ENCODE assay signal across 15 cellular contexts in the genomic region with DNA sequence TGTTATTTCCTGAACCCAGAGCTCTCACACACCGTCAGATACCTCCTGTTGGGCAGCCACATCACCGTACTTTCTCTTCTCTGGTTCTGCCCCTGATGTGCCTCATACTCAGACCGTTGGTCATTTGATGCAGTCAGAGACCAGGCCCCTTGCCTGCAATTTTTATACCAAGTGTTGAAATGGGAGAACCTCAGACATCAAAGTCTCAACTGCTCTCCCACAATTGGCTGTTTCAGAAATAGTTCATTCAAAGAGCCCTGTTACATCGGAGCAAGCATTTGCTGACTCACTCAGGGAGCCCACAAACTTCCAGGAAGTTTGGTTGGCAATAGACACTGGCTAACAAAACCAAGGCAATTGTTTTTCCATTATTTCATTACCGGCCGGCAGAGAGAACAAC. TPM values are rescaled to one million over a fixed set of nuclear protein-coding genes. Genes with fewer than 3 reads are reported as not detected.
A peak's percentile ranks its signal among the peaks of the same experiment; 100 is the strongest.
DNase-seq lines count a peak whose midpoint lies in the region; ATAC-seq, FAIRE-seq and TF ChIP-seq lines count a peak whose summit lies in the region.
"Had no signal": no experiment of that assay in that cellular context is flagged by ENCODE, and none has a peak within 500 bp of the region (broad histone marks: within the 10 kb centered on the region; RNA-seq: fewer than 3 reads in every experiment).

No MANE protein-coding gene starts in this region.

- H3K4me3 ChIP-seq in A549, result no peak overlapping the region
- no peak overlapping the region for H3K4me3 ChIP-seq in K562

- no peaks in the 10 kb centered on the region for H3K79me2 ChIP-seq in K562 (ENCODE audit: control insufficient read depth, insufficient read depth, low read length)

- no peak overlapping the region for H2AFZ ChIP-seq in K562 (ENCODE audit: low read depth, low read length)

- peaks cover 16% of the 10 kb centered on the region; the same call in 2 of the 3 replicates for H3K4me1 ChIP-seq in A549
- H3K4me1 ChIP-seq in K562 (replicated peaks in 1 of 2; ENCODE audit: control insufficient read depth in 2 of 2, insufficient read depth in 2 of 2, low read length in 2 of 2), result no peaks in the 10 kb centered on the region

- H4K20me1 ChIP-seq in K562 (replicated peaks; ENCODE audit: control insufficient read depth, insufficient read depth, low read length), result no peaks in the 10 kb centered on the region

- H3K27me3 ChIP-seq in K562 (ENCODE audit: control insufficient read depth in 2 of 2, insufficient read depth in 2 of 2, low read length in 2 of 2), result no peaks in the 10 kb centered on the region

- H3K9ac ChIP-seq in K562 (ENCODE audit: insufficient read depth in 1 of 2, low read depth in 2 of 2, low read length in 2 of 2), result no peak overlapping the region

- peak overlapping the region; percentile 41 to 54; a peak in 5 of 6 replicates for H3K27ac ChIP-seq in A549
- no peak overlapping the region for H3K27ac ChIP-seq in K562 (ENCODE audit: extremely low read depth, low read depth, low read length)

- in situ Hi-C loops in K562 (cut with MboI), result no loop called here

- DNase-seq in A549 (ENCODE audit: low read depth in 1 of 2, low spot score in 1 of 2) (peak in 1 of 2 experiments; percentile 61), HFFc6 (peak; percentile 83), K562 (ENCODE audit: extremely low read depth in 1 of 4, low spot score in 3 of 4) (no peak), kidney glomerular epithelial cell (lab: John Stamatoyannopoulos, UW) (peak; percentile 3), COLO668 (lab: John Stamatoyannopoulos, UW; ENCODE audit: unreplicated experiment) (no peak)
- no peak for DNase-seq in activated naive CD4-positive, alpha-beta T cell treated with Interleukin-2 at 50 U/mL for 16 hours
- DNase-seq: activated B cell treated with CpG ODN at 0.5 μM for 24 hours; NCI-H1694 treated with DMSO at 0.1 percent for 48 hours; stimulated activated CD4-positive, alpha-beta T cell treated with anti-CD3 and anti-CD28 coated beads, Interleukin-12 subunit alpha, Interleukin-12 subunit beta, amount 100 ng/mL, for 4 hours; stimulated activated naive B cell treated with anti-CD40 and anti-IgM and Interleukin-4, amounts not matched to agents 10 μg/mL and 1 μg/mL and 100 μg/mL, for 72 hours had no signal

- peaks cover 32% of the 10 kb centered on the region for H3K4me1 Mint-ChIP-seq in HFFc6 (ENCODE audit: low read depth)
- H3K4me1 Mint-ChIP-seq: activated B cell treated with CpG ODN at 0.5 μM for 24 hours; activated naive CD4-positive, alpha-beta T cell treated with anti-CD3 and anti-CD28 coated beads, Interleukin-2, amount 50 U/mL, for 24 hours; B cell; memory B cell; stimulated activated naive B cell treated with anti-CD40 and anti-IgM and Interleukin-4, amounts not matched to agents 10 μg/mL and 1 μg/mL and 100 μg/mL, for 72 hours had no signal

- TF ChIP-seq POLR2A in A549 (IDR thresholded peaks at IDR 0.05; ENCODE audit: low read length), result no peak
- TF ChIP-seq POLR2A in K562 (conservative IDR thresholded peaks at IDR 0.05), result no peak

- FAIRE-seq in A549 (lab: Jason Lieb, UNC) (no peak), K562 (lab: Jason Lieb, UNC) (no peak)

- ATAC-seq in A549 (peak; percentile 69 to 77), K562 (no peak), GM21619 (IDR thresholded peaks at IDR 0.05; ENCODE audit: unreplicated experiment) (no peak), HG02970 (IDR thresholded peaks at IDR 0.05; ENCODE audit: low FRiP score, unreplicated experiment) (no peak)
- ATAC-seq: stimulated activated naive B cell treated with anti-CD40 and anti-IgM and Interleukin-4, amounts not matched to agents 10 μg/mL and 1 μg/mL and 100 μg/mL, for 72 hours had no signal

- H3K36me3 ChIP-seq in K562 (ENCODE audit: control insufficient read depth, insufficient read depth, low read length), result no peaks in the 10 kb centered on the region

- CTCF ChIA-PET in A549 (lab: Yijun Ruan, JAX) (no interaction called here), K562 (lab: Yijun Ruan, JAX; ENCODE audit: low intra/inter-chr PET ratio) (no interaction called here)

- H3K9me3 ChIP-seq in A549 (peaks cover 27% of the 10 kb centered on the region), K562 (replicated peaks; ENCODE audit: control insufficient read depth, insufficient read depth, low read depth, low read length) (no peaks in the 10 kb centered on the region)

- POLR2A ChIA-PET in A549 (lab: Yijun Ruan, JAX) (no interaction called here), K562 (lab: Yijun Ruan, JAX) (no interaction called here)

- peaks cover 12% of the 10 kb centered on the region for H3K9me3 Mint-ChIP-seq in HFFc6

- 58% methylated on average over 6 of the region's 6 CpGs for WGBS in A549 (ENCODE audit: missing lambda C conversion rate)
- 0% methylated on average over 6 of the region's 6 CpGs for WGBS in K562 (ENCODE audit: insufficient coverage, low coverage, missing lambda C conversion rate)

- H3K36me3 Mint-ChIP-seq in HFFc6 (ENCODE audit: low read depth), result peaks cover 21% of the 10 kb centered on the region
- H3K36me3 Mint-ChIP-seq: memory B cell; stimulated activated naive B cell treated with anti-CD40 and anti-IgM and Interleukin-4, amounts not matched to agents 10 μg/mL and 1 μg/mL and 100 μg/mL, for 72 hours had no signal

- H3K4me2 ChIP-seq in A549, result peak overlapping the region; percentile 31; the same call in 1 of the 3 replicates
- H3K4me2 ChIP-seq in K562 (ENCODE audit: insufficient read depth, low read length), result no peak overlapping the region

- no TSS peak for BruUV-seq in K562 (replicated peaks; lab: Mats Ljungman, UMichigan)

- no peak for TF ChIP-seq CTCF in A549 (IDR thresholded peaks at IDR 0.05)
- no peak for TF ChIP-seq CTCF in HFFc6 (IDR thresholded peaks at IDR 0.05)
- no peak for TF ChIP-seq CTCF in K562 (IDR thresholded peaks at IDR 0.05 in 2 of 3, conservative IDR thresholded peaks at IDR 0.05 in 1 of 3; ENCODE audit: insufficient read depth in 2 of 3, low read depth in 1 of 3, low read length in 3 of 3)

- H3K9me1 ChIP-seq in K562 (ENCODE audit: control insufficient read depth, insufficient read depth, low read length), result no peaks in the 10 kb centered on the region

- no peak for TF ChIP-seq EP300 in A549 (IDR thresholded peaks at IDR 0.05)
- no peak for TF ChIP-seq EP300 in K562 (IDR thresholded peaks at IDR 0.05; ENCODE audit: low read length)

- H3K27me3 Mint-ChIP-seq in HFFc6 (ENCODE audit: insufficient read depth), result no peaks in the 10 kb centered on the region; the same call in 1 of the 2 replicates
- H3K27me3 Mint-ChIP-seq: activated B cell treated with CpG ODN at 0.5 μM for 24 hours had no signal

- intact Hi-C loops in K562 (cut with micrococcal nuclease), result no loop called here

- H3K4me3 Mint-ChIP-seq in HFFc6, result peak overlapping the region; percentile 78
- H3K4me3 Mint-ChIP-seq: activated B cell treated with CpG ODN at 0.5 μM for 24 hours; activated naive CD4-positive, alpha-beta T cell treated with anti-CD3 and anti-CD28 coated beads, Interleukin-2, amount 50 U/mL, for 24 hours; B cell; memory B cell; stimulated activated naive B cell treated with anti-CD40 and anti-IgM and Interleukin-4, amounts not matched to agents 10 μg/mL and 1 μg/mL and 100 μg/mL, for 72 hours had no signal

- TF ChIP-seq RAD21 in A549 (conservative IDR thresholded peaks at IDR 0.05 in 1 of 2, IDR thresholded peaks at IDR 0.05 in 1 of 2) (no peak), K562 (CRISPR knock-in tag; conservative IDR thresholded peaks at IDR 0.05 in 1 of 2, IDR thresholded peaks at IDR 0.05 in 1 of 2) (no peak)

- peak overlapping the region; percentile 96 for H3K27ac Mint-ChIP-seq in HFFc6
- H3K27ac Mint-ChIP-seq: activated B cell treated with CpG ODN at 0.5 μM for 24 hours; activated naive CD4-positive, alpha-beta T cell treated with anti-CD3 and anti-CD28 coated beads, Interleukin-2, amount 50 U/mL, for 24 hours; B cell; memory B cell; stimulated activated naive B cell treated with anti-CD40 and anti-IgM and Interleukin-4, amounts not matched to agents 10 μg/mL and 1 μg/mL and 100 μg/mL, for 72 hours had no signal

TF ChIP-seq in A549, 52 proteins besides CTCF, POLR2A, EP300 and RAD21 (continues in another document):
- no peak for TF ChIP-seq ESRRA (IDR thresholded peaks at IDR 0.05; ENCODE audit: borderline replicate concordance, low read length)
- TF ChIP-seq FOSL2 (IDR thresholded peaks at IDR 0.05), result no peak
- peak; percentile 43 for TF ChIP-seq FOSL2 (CRISPR knock-in tag; IDR thresholded peaks at IDR 0.05)
- TF ChIP-seq MAFK (IDR thresholded peaks at IDR 0.05; ENCODE audit: partially characterized antibody), result peak; percentile 53

TF ChIP-seq in K562, 482 proteins besides CTCF, POLR2A, EP300 and RAD21:
- TF ChIP-seq ZNF224 (CRISPR knock-in tag; IDR thresholded peaks at IDR 0.05), result no peak
- TF ChIP-seq NFE2 (IDR thresholded peaks at IDR 0.05; ENCODE audit: low read depth), result 0 out of 2 replicates have a peak, but pooled peaks have one; percentile 11
TF ChIP-seq in K562: peak in this region for 1.

RNA-seq across cellular contexts. Expression of a gene that starts 33.5 kb away (rescaled TPM):
- polyA plus RNA-seq in A549 (2011; rRNA removed), result 1.6 and 2.2 TPM in 2 replicates
- 0.56 and 0.67 TPM in 2 replicates for polyA plus RNA-seq in A549 (2012; cell fraction: cytosol; rRNA removed)
- 1.1 and 1.8 TPM in 2 replicates for polyA plus RNA-seq in A549 (2012; cell fraction: nucleus; rRNA removed)
- 4.5 to 4.8 TPM (median 4.8 TPM) in 3 replicates for polyA plus RNA-seq in A549 (2017; fragmentation: RNase III; extraction: RNeasy Plus Mini Kit Qiagen cat#74134 plus additional on column Dnase treatment)
- 1.4 and 6.1 TPM in 2 replicates for polyA minus RNA-seq in A549 (2011; rRNA and poly(A)+ RNA removed)
- total RNA-seq in HFFc6 (2021; fragmentation: NEBNext Ultra II Directional; extraction: Animal tissue kit (Norgen Biotek cat#: 25700)), result 10 to 100 TPM in 4 of 6 experiments, 1 to 10 TPM in 2; 7.5 to 12.5 (median 11.5) TPM
- not detected in 2 replicates for total RNA-seq in K562 (2011; cell fraction: chromatin; rRNA removed; ENCODE audit: low replicate concordance)
- total RNA-seq in K562 (2011; cell fraction: nucleolus; rRNA removed), result not detected in 2 replicates
- total RNA-seq in K562 (2011; cell fraction: nucleoplasm; rRNA removed), result not detected in 2 replicates
- total RNA-seq in K562 (2014; rRNA removed), result not detected in 2 replicates
- total RNA-seq in K562 (2014; rRNA removed; fragmentation: Illumina TruSeq; extraction: Trizol), result not detected in 2 replicates
- total RNA-seq in K562 (2015; rRNA removed; fragmentation: Illumina TruSeq; extraction: Trizol), result not detected in 2 replicates
- total RNA-seq in K562 (2021), result not detected in 2 replicates
- polyA plus RNA-seq in K562 (2011; rRNA removed), result not detected in 2 replicates
- polyA plus RNA-seq in K562 (2011; cell fraction: cytosol; rRNA removed), result not detected in 2 replicates
- polyA plus RNA-seq in K562 (2011; cell fraction: nucleus; rRNA removed), result not detected in 2 replicates
- polyA plus RNA-seq in K562 (2012), result not detected in 2 replicates
- polyA plus RNA-seq in K562 (2014; fragmentation: Illumina TruSeq; extraction: Trizol), result not detected in 2 replicates
- polyA plus RNA-seq in K562 (2014; fragmentation: Nextera tagmentation; extraction: Ambion mirVana), result not detected
- polyA plus RNA-seq in K562 (2014; rRNA removed), result not detected in 2 replicates
- not detected in 2 replicates for polyA minus RNA-seq in K562 (2011; rRNA and poly(A)+ RNA removed)
- polyA minus RNA-seq in K562 (2011; cell fraction: cytosol; rRNA and poly(A)+ RNA removed), result not detected in 2 replicates
- polyA minus RNA-seq in K562 (2011; cell fraction: nucleus; rRNA and poly(A)+ RNA removed), result not detected in 2 replicates

Comparison
In these comparisons a context has a peak if more than half of its experiments do, and no peak if none do; other contexts are left out.
1. ATAC-seq: peak in A549 (2 of 2); none in K562 (single experiment), GM21619 (single experiment) and HG02970 (single experiment).
2. DNase-seq: peak in HFFc6 (single experiment) and kidney glomerular epithelial cell (single experiment); none in K562 (0 of 4), COLO668 (single experiment) and activated naive CD4-positive, alpha-beta T cell treated with Interleukin-2 at 50 U/mL for 16 hours (single experiment).
3. RNA of a gene that starts 33.5 kb away (total RNA-seq): 7.5 to 12.5 TPM in HFFc6; not detected in K562; every median in the first group is over 4 times any median in the second.